In the genomic region with DNA sequence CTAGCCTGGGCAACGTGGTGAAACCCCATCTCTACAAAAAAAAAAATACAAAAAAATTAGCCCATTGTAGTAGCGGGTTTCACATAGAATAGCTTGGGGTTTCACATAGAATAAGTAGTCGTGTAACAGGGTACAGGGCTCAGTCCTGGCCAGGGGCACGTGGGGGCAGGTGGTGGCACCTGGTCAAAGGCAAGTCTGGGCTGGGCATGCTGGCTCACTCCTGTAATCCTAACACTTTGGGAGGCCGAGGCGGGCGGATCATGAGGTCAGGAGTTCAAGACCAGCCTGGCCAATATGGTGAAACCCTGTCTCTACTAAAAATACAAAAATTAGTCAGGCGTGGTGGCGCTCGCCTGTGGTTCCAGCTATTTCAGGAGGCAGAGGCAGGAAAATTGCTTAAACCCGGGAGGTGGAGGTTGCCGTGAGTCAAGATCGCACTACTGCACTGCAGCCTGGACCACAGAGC, we compare ENCODE assay signal across 8 cellular contexts. TPM values are rescaled to one million over a fixed set of nuclear protein-coding genes. Genes with fewer than 3 reads are reported as not detected.
DNase-seq lines count a peak whose midpoint lies in the region; ATAC-seq and TF ChIP-seq lines count a peak whose summit lies in the region.
"Not testable (repeated sequence)": the region's sequence is repeated elsewhere in the genome, so short reads cannot be mapped to it uniquely, and the experiment has no call there.

No MANE protein-coding gene starts in this region.

- H3K9ac ChIP-seq in mammary epithelial cell (ENCODE audit: insufficient read depth, low read length), result peak overlapping the region; percentile 34

- 47% methylated on average over 11 of the region's 13 CpGs for WGBS in mammary epithelial cell (ENCODE audit: low coverage, missing lambda C conversion rate)
- 56 to 71% (median 65%) methylated on average over 13 of the region's 13 CpGs for WGBS in stomach, 5 donors

- intact Hi-C loops in activated B cell treated with CpG ODN at 0.5 μM for 24 hours (cut with micrococcal nuclease), result loop anchor here (1.0 to 2.0 kb wide), 7 partner anchors 9 to 503 kb away; partner anchors contain the start of genes DNAJB12 and VSIR
- intact Hi-C loops in mammary epithelial cell (cut with micrococcal nuclease), result loop anchor here (1.0 kb wide), 3 partner anchors 9 to 38 kb away; no protein-coding TSS in a partner anchor
- intact Hi-C loops in left ventricle myocardium inferior (cut with micrococcal nuclease); stomach (cut with DNase I; ENCODE audit: low total_unique reads): not testable (repeated sequence)

- peaks cover 38% of the 10 kb centered on the region for H3K4me1 ChIP-seq in CD4-positive, CD25-positive, alpha-beta regulatory T cell (ENCODE audit: control insufficient read depth, insufficient read depth, low read length, poor library complexity, severe bottlenecking)
- H3K4me1 ChIP-seq in mammary epithelial cell (ENCODE audit: insufficient read depth, low read length) (peaks cover 13% of the 10 kb centered on the region), left ventricle myocardium inferior (peaks cover 51% of the 10 kb centered on the region), stomach (peaks cover 27 to 46% (median 39%) of the 10 kb centered on the region in 4 donors)

- peak overlapping the region; percentile 95 for H3K4me3 ChIP-seq in CD4-positive, CD25-positive, alpha-beta regulatory T cell (ENCODE audit: low read depth, low read length)
- H3K4me3 ChIP-seq in LNCaP clone FGC (ENCODE audit: low read depth, low read length) (peak overlapping the region; percentile 93), mammary epithelial cell (replicated peaks in 1 of 3; ENCODE audit: insufficient read depth in 1 of 3, low read depth in 2 of 3, low read length in 3 of 3) (peak overlapping the region in 1 of 3 experiments; percentile 19), left ventricle myocardium inferior (peak overlapping the region; percentile 99), stomach (peak overlapping the region; percentile 67 to 91 (median 82))

- in situ Hi-C loops in mammary epithelial cell (cut with MboI; ENCODE audit: low sequenced_read_pairs in 2 of 2), result loop anchor here in 1 of 2 donors (5.0 kb wide), 1 partner anchor 36 kb away; no protein-coding TSS in a partner anchor

- not testable (repeated sequence) for H3K9me3 ChIP-seq in CD4-positive, CD25-positive, alpha-beta regulatory T cell (ENCODE audit: control insufficient read depth in 2 of 2, low read length in 2 of 2); mammary epithelial cell (replicated peaks; ENCODE audit: insufficient read depth, low read length); left ventricle myocardium inferior (replicated peaks); stomach

- not testable (repeated sequence) for H4K20me1 ChIP-seq in mammary epithelial cell (ENCODE audit: insufficient read depth, low read length)

- POLR2A ChIA-PET in activated B cell treated with CpG ODN at 0.5 μM for 24 hours (lab: Charles Lee), result interaction anchor here (0.6 to 5.7 kb wide), 22 partner anchors 8 to 1618 kb away, joined by 3 to 125 read pairs (median 4); partner anchors contain the start of genes SLC29A3 and VSIR

- not testable (repeated sequence) for H3K36me3 ChIP-seq in CD4-positive, CD25-positive, alpha-beta regulatory T cell (ENCODE audit: control insufficient read depth, insufficient read depth, low read length); mammary epithelial cell (ENCODE audit: insufficient read depth, low read length); left ventricle myocardium inferior; stomach

- H3K4me3 Mint-ChIP-seq in CD4-positive, CD25-positive, alpha-beta regulatory T cell, result peak overlapping the region; percentile 95 to 98 (median 98)
- H3K4me3 Mint-ChIP-seq in activated B cell treated with CpG ODN at 0.5 μM for 24 hours, result peak overlapping the region; percentile 92
- H3K4me3 Mint-ChIP-seq in natural killer cell treated with Interleukin-12 subunit alpha and Interleukin-12 subunit beta and Interleukin-15 and Interleukin-18, amount 100 ng/mL, for 72 hours, result peak overlapping the region; percentile 96

- not testable (repeated sequence) for ATAC-seq in CD4-positive, CD25-positive, alpha-beta regulatory T cell (ENCODE audit: low read depth in 2 of 2); activated B cell treated with CpG ODN at 0.5 μM for 24 hours (ENCODE audit: low read depth); natural killer cell treated with Interleukin-12 subunit alpha and Interleukin-12 subunit beta and Interleukin-15 and Interleukin-18, amount 100 ng/mL, for 72 hours
- peak; percentile 17 for ATAC-seq in GM21528 (IDR thresholded peaks at IDR 0.05; ENCODE audit: low FRiP score, unreplicated experiment)

- not testable (repeated sequence) for TF ChIP-seq CTCF in LNCaP clone FGC (IDR thresholded peaks at IDR 0.05; ENCODE audit: control insufficient read depth, extremely low read depth, insufficient read depth); activated B cell treated with CpG ODN at 0.5 μM for 24 hours (IDR thresholded peaks at IDR 0.05); mammary epithelial cell (conservative IDR thresholded peaks at IDR 0.05 in 1 of 2, IDR thresholded peaks at IDR 0.05 in 1 of 2; ENCODE audit: extremely low read depth in 1 of 2, insufficient read depth in 1 of 2, low read depth in 1 of 2, low read length in 2 of 2); left ventricle myocardium inferior (IDR thresholded peaks at IDR 0.05; ENCODE audit: borderline replicate concordance); stomach (IDR thresholded peaks at IDR 0.05)

- H3K4me2 ChIP-seq in mammary epithelial cell (ENCODE audit: insufficient read depth, low read depth, low read length), result peak overlapping the region; percentile 53

- BruUV-seq in mammary epithelial cell (replicated peaks; lab: Mats Ljungman, UMichigan), result TSS peak; percentile 91

- peak overlapping the region in 2 of 3 donors; percentile 83 to 96 for H3K27ac Mint-ChIP-seq in CD4-positive, CD25-positive, alpha-beta regulatory T cell
- peak overlapping the region; percentile 83 for H3K27ac Mint-ChIP-seq in activated B cell treated with CpG ODN at 0.5 μM for 24 hours
- H3K27ac Mint-ChIP-seq in natural killer cell treated with Interleukin-12 subunit alpha and Interleukin-12 subunit beta and Interleukin-15 and Interleukin-18, amount 100 ng/mL, for 72 hours, result peak overlapping the region; percentile 7 to 84

- CTCF ChIA-PET in activated B cell treated with CpG ODN at 0.5 μM for 24 hours (lab: Charles Lee), result interaction anchor here (0.6 to 3.8 kb wide), 7 partner anchors 13 to 540 kb away, joined by 3 to 21 read pairs (median 4); no protein-coding TSS in a partner anchor
- CTCF ChIA-PET in mammary epithelial cell (lab: Charles Lee; ENCODE audit: low non-redundant PET), result not testable (repeated sequence)

- H2AFZ ChIP-seq in mammary epithelial cell (ENCODE audit: low read depth, low read length), result peak overlapping the region; percentile 71

- H3K36me3 Mint-ChIP-seq in CD4-positive, CD25-positive, alpha-beta regulatory T cell; activated B cell treated with CpG ODN at 0.5 μM for 24 hours (ENCODE audit: low read depth); natural killer cell treated with Interleukin-12 subunit alpha and Interleukin-12 subunit beta and Interleukin-15 and Interleukin-18, amount 100 ng/mL, for 72 hours: not testable (repeated sequence)

- not testable (repeated sequence) for TF ChIP-seq POLR2A in stomach (IDR thresholded peaks at IDR 0.05)

- not testable (repeated sequence) for DNase-seq in CD4-positive, CD25-positive, alpha-beta regulatory T cell; LNCaP clone FGC (ENCODE audit: low read depth); activated B cell treated with CpG ODN at 0.5 μM for 24 hours; mammary epithelial cell; left ventricle myocardium inferior; natural killer cell treated with Interleukin-12 subunit alpha and Interleukin-12 subunit beta and Interleukin-15 and Interleukin-18, amount 100 ng/mL, for 72 hours (ENCODE audit: low spot score); stomach

- not testable (repeated sequence) for H3K27ac ChIP-seq in CD4-positive, CD25-positive, alpha-beta regulatory T cell (ENCODE audit: insufficient read depth, low read length, poor library complexity, severe bottlenecking)
- H3K27ac ChIP-seq in mammary epithelial cell (ENCODE audit: insufficient read depth, low read depth, low read length), result peak overlapping the region; percentile 87
- H3K27ac ChIP-seq in left ventricle myocardium inferior (replicated peaks), result peak overlapping the region; percentile 99
- H3K27ac ChIP-seq in stomach, result peak overlapping the region; percentile 80 to 98 (median 96)

- H3K27me3 ChIP-seq in CD4-positive, CD25-positive, alpha-beta regulatory T cell (ENCODE audit: control insufficient read depth, insufficient read depth, low read length); mammary epithelial cell (ENCODE audit: insufficient read depth, low read length); left ventricle myocardium inferior (ENCODE audit: low read depth); stomach: not testable (repeated sequence)

- peaks cover 44% of the 10 kb centered on the region for H3K79me2 ChIP-seq in mammary epithelial cell (ENCODE audit: insufficient read depth, low read length)

- dilution Hi-C loops in mammary epithelial cell (cut with HindIII; ENCODE audit: low sequenced_read_pairs), result not testable (repeated sequence)

- peaks cover 10 to 50% (median 37%) of the 10 kb centered on the region in 4 donors for H3K4me1 Mint-ChIP-seq in CD4-positive, CD25-positive, alpha-beta regulatory T cell
- H3K4me1 Mint-ChIP-seq in activated B cell treated with CpG ODN at 0.5 μM for 24 hours, result peaks cover 57% of the 10 kb centered on the region
- peaks cover 36 to 44% of the 10 kb centered on the region in 2 donors for H3K4me1 Mint-ChIP-seq in natural killer cell treated with Interleukin-12 subunit alpha and Interleukin-12 subunit beta and Interleukin-15 and Interleukin-18, amount 100 ng/mL, for 72 hours (ENCODE audit: low read depth in 2 of 2)

- H3K27me3 Mint-ChIP-seq in CD4-positive, CD25-positive, alpha-beta regulatory T cell; activated B cell treated with CpG ODN at 0.5 μM for 24 hours; natural killer cell treated with Interleukin-12 subunit alpha and Interleukin-12 subunit beta and Interleukin-15 and Interleukin-18, amount 100 ng/mL, for 72 hours: not testable (repeated sequence)

- not testable (repeated sequence) for TF ChIP-seq EP300 in stomach (IDR thresholded peaks at IDR 0.05)

- H3K9me3 Mint-ChIP-seq in CD4-positive, CD25-positive, alpha-beta regulatory T cell; activated B cell treated with CpG ODN at 0.5 μM for 24 hours; natural killer cell treated with Interleukin-12 subunit alpha and Interleukin-12 subunit beta and Interleukin-15 and Interleukin-18, amount 100 ng/mL, for 72 hours: not testable (repeated sequence)

RNA-seq across cellular contexts. Expression of gene PSAP, which starts 0.6 kb away (rescaled TPM):
- 186 TPM for total RNA-seq in CD4-positive, CD25-positive, alpha-beta regulatory T cell
- polyA plus RNA-seq in CD4-positive, CD25-positive, alpha-beta regulatory T cell, result 100 to 1,000 TPM; 523 to 560 (median 532) TPM
- total RNA-seq in activated B cell treated with CpG ODN at 0.5 μM for 24 hours (207 and 210 TPM in 2 replicates), mammary epithelial cell (1,000 to 10,000 TPM in 1 of 2 donors, 100 to 1,000 TPM in 1; 655 to 1,757 TPM), left ventricle myocardium inferior (1,672 TPM), stomach (100 to 1,000 TPM; 176 to 709 (median 604) TPM)
- polyA plus RNA-seq in mammary epithelial cell (864 TPM), stomach (100 to 1,000 TPM; 174 to 311 (median 308) TPM)
- 764 TPM for polyA minus RNA-seq in mammary epithelial cell
- total RNA-seq in natural killer cell treated with Interleukin-12 subunit alpha and Interleukin-12 subunit beta and Interleukin-15 and Interleukin-18, amount 100 ng/mL, for 72 hours, result 100 to 1,000 TPM; 136 to 207 TPM
